ENCODE assay signal across 5 cellular contexts in genomic region chrX:134382821-134383220, GRCh38.
"Had no signal": no experiment of that assay in that cellular context is flagged by ENCODE, and none has a peak within 500 bp of the region (broad histone marks: within the 10 kb centered on the region; RNA-seq: fewer than 3 reads in every experiment).

No MANE protein-coding gene starts in this region.

- DNase-seq: GDM1, GF-D8 had no signal

- FAIRE-seq: GM12878, GM12892, GM18507 had no signal

- H3K4me3 ChIP-seq: GM12878 had no signal

- ATAC-seq: GM12878 had no signal
